ENCODE assay signal across 19 cellular contexts in genomic region chr2:110125292-110125691, GRCh38. TPM values are rescaled to one million over a fixed set of nuclear protein-coding genes. Genes with fewer than 3 reads are reported as not detected.
DNase-seq lines count a peak whose midpoint lies in the region; TF ChIP-seq lines count a peak whose summit lies in the region.
"Had no signal": no experiment of that assay in that cellular context is flagged by ENCODE, and none has a peak within 500 bp of the region (broad histone marks: within the 10 kb centered on the region; RNA-seq: fewer than 3 reads in every experiment).

No MANE protein-coding gene starts in this region.

- no peak overlapping the region for H3K4me3 ChIP-seq in smooth muscle cell
- no peak overlapping the region for H3K4me3 ChIP-seq in hepatocyte
- H3K4me3 ChIP-seq: cardiac muscle cell, prostate gland, stomach had no signal

- H3F3A ChIP-seq in smooth muscle cell (ENCODE audit: low read depth), result no peaks in the 10 kb centered on the region

- H3K9me3 ChIP-seq in smooth muscle cell (replicated peaks; ENCODE audit: low read depth), result no peaks in the 10 kb centered on the region
- no peaks in the 10 kb centered on the region for H3K9me3 ChIP-seq in hepatocyte (ENCODE audit: low read depth)
- H3K9me3 ChIP-seq: prostate gland, stomach had no signal

- H3K27me3 ChIP-seq in smooth muscle cell (ENCODE audit: low read depth) (peaks cover 7% of the 10 kb centered on the region), hepatocyte (no peaks in the 10 kb centered on the region)

- POLR2A ChIA-PET in RWPE1 (lab: Yijun Ruan, JAX; ENCODE audit: low non-redundant PET), result no interaction called here

- H3K4me1 ChIP-seq in smooth muscle cell (ENCODE audit: low read depth) (peaks cover 8% of the 10 kb centered on the region), hepatocyte (ENCODE audit: insufficient read depth) (no peaks in the 10 kb centered on the region)
- H3K4me1 ChIP-seq: prostate gland, stomach had no signal

- H2AFZ ChIP-seq in smooth muscle cell (ENCODE audit: low read depth), result no peak overlapping the region
- no peak overlapping the region for H2AFZ ChIP-seq in hepatocyte

- no peak overlapping the region for H3K9ac ChIP-seq in smooth muscle cell (ENCODE audit: low read depth)

- peak overlapping the region; percentile 77 for H3K27ac Mint-ChIP-seq in HFFc6
- H3K27ac Mint-ChIP-seq in endothelial cell (ENCODE audit: unreplicated experiment), result no peak overlapping the region
- H3K27ac Mint-ChIP-seq: activated naive CD8-positive, alpha-beta T cell treated with anti-CD3 and anti-CD28 coated beads, Interleukin-2, amount 10 ng/mL, durations not matched to agents 7 days and 5 days; dendritic cell treated with granulocyte-macrophage colony-stimulating factor and Interleukin-4, amounts not matched to agents 40 ng/mL and 50 ng/mL, for 4 days; H9 had no signal

- no peaks in the 10 kb centered on the region for H3K9me2 ChIP-seq in hepatocyte (replicated peaks; ENCODE audit: insufficient read depth)

- peak overlapping the region; percentile 54 for H3K4me2 ChIP-seq in smooth muscle cell
- H3K4me2 ChIP-seq in hepatocyte, result no peak overlapping the region

- no peaks in the 10 kb centered on the region for H3K9me3 Mint-ChIP-seq in HFFc6
- H3K9me3 Mint-ChIP-seq in endothelial cell (ENCODE audit: unreplicated experiment), result no peaks in the 10 kb centered on the region
- H3K9me3 Mint-ChIP-seq: activated naive CD8-positive, alpha-beta T cell treated with anti-CD3 and anti-CD28 coated beads, Interleukin-2, amount 10 ng/mL, durations not matched to agents 7 days and 5 days; dendritic cell treated with granulocyte-macrophage colony-stimulating factor and Interleukin-4, amounts not matched to agents 40 ng/mL and 50 ng/mL, for 4 days; H9; neural crest cell had no signal

- TF ChIP-seq CTCF in HFFc6 (IDR thresholded peaks at IDR 0.05), result no peak
- TF ChIP-seq CTCF in VCaP (conservative IDR thresholded peaks at IDR 0.05), result no peak
- TF ChIP-seq CTCF in smooth muscle cell (IDR thresholded peaks at IDR 0.05; ENCODE audit: borderline replicate concordance, insufficient read depth, poor library complexity, severe bottlenecking), result no peak
- no peak for TF ChIP-seq CTCF in hepatocyte (IDR thresholded peaks at IDR 0.05; ENCODE audit: poor library complexity)
- no peak for TF ChIP-seq CTCF in endothelial cell (IDR thresholded peaks at IDR 0.05; ENCODE audit: unreplicated experiment)
- no peak for TF ChIP-seq CTCF in RWPE1 (conservative IDR thresholded peaks at IDR 0.05; ENCODE audit: low read depth)

- H3K79me2 ChIP-seq in smooth muscle cell (ENCODE audit: low read depth), result no peaks in the 10 kb centered on the region
- no peaks in the 10 kb centered on the region for H3K79me2 ChIP-seq in hepatocyte

- H3K27ac ChIP-seq in VCaP, result peak overlapping the region; percentile 16; the same call in 1 of the 2 replicates
- H3K27ac ChIP-seq in smooth muscle cell (ENCODE audit: low read depth), result peak overlapping the region; percentile 54
- H3K27ac ChIP-seq in hepatocyte, result no peak overlapping the region
- no peak overlapping the region for H3K27ac ChIP-seq in RWPE1
- H3K27ac ChIP-seq: cardiac muscle cell, stomach had no signal

- H3K4me3 Mint-ChIP-seq in HFFc6 (peak overlapping the region; percentile 45; the same call in 1 of the 2 replicates), endothelial cell (ENCODE audit: unreplicated experiment) (no peak overlapping the region)
- H3K4me3 Mint-ChIP-seq: activated naive CD8-positive, alpha-beta T cell treated with anti-CD3 and anti-CD28 coated beads, Interleukin-2, amount 10 ng/mL, durations not matched to agents 7 days and 5 days; dendritic cell treated with granulocyte-macrophage colony-stimulating factor and Interleukin-4, amounts not matched to agents 40 ng/mL and 50 ng/mL, for 4 days; H9; neural crest cell had no signal

- H3K36me3 Mint-ChIP-seq in HFFc6 (ENCODE audit: low read depth) (no peaks in the 10 kb centered on the region), endothelial cell (ENCODE audit: low read depth, unreplicated experiment) (no peaks in the 10 kb centered on the region)
- H3K36me3 Mint-ChIP-seq: activated naive CD8-positive, alpha-beta T cell treated with anti-CD3 and anti-CD28 coated beads, Interleukin-2, amount 10 ng/mL, durations not matched to agents 7 days and 5 days had no signal

- no peaks in the 10 kb centered on the region for H4K20me1 ChIP-seq in smooth muscle cell (ENCODE audit: low read depth)
- H4K20me1 ChIP-seq in hepatocyte (ENCODE audit: insufficient read depth, poor library complexity, severe bottlenecking), result no peaks in the 10 kb centered on the region

- CTCF ChIA-PET in RWPE1 (lab: Yijun Ruan, JAX), result no interaction called here

- H3K4me1 Mint-ChIP-seq in HFFc6 (ENCODE audit: low read depth) (peaks cover 33% of the 10 kb centered on the region), endothelial cell (ENCODE audit: unreplicated experiment) (peaks cover 8% of the 10 kb centered on the region)

- WGBS in smooth muscle cell (ENCODE audit: low lambda C conversion rate), result 53% methylated on average over 3 of the region's 3 CpGs
- WGBS in hepatocyte (ENCODE audit: low lambda C conversion rate, missing lambda C conversion rate), result 77% methylated on average over 3 of the region's 3 CpGs

- DNase-seq in HFFc6, result peak; percentile 32
- DNase-seq in fibroblast of peridontal ligament (ENCODE audit: extremely low read depth), result peak; percentile 46
- no peak for DNase-seq in smooth muscle cell (lab: John Stamatoyannopoulos, UW; ENCODE audit: unreplicated experiment)
- DNase-seq in hepatocyte (ENCODE audit: low spot score), result no peak
- no peak for DNase-seq in endothelial cell (ENCODE audit: low spot score)
- DNase-seq in RWPE1 (ENCODE audit: low spot score), result no peak
- DNase-seq: activated naive CD8-positive, alpha-beta T cell treated with anti-CD3 and anti-CD28 coated beads, Interleukin-2, amount 10 ng/mL, durations not matched to agents 7 days and 5 days; H9; NCI-H1417 treated with DMSO at 0.1 percent for 48 hours; NCI-H510A; NK-92 treated with Interleukin-12 subunit alpha and Interleukin-12 subunit beta, amount 100 ng/mL, for 24 hours; RPMI8226; stimulated activated CD4-positive, alpha-beta T cell treated with anti-CD3 and anti-CD28 coated beads, Interleukin-4, amount 100 ng/mL, for 1 hour; stomach had no signal

- H3K36me3 ChIP-seq in smooth muscle cell (ENCODE audit: low read depth), result no peaks in the 10 kb centered on the region
- no peaks in the 10 kb centered on the region for H3K36me3 ChIP-seq in hepatocyte (replicated peaks; ENCODE audit: insufficient read depth, low read depth)
- H3K36me3 ChIP-seq: cardiac muscle cell, prostate gland had no signal

- H3K27me3 Mint-ChIP-seq in HFFc6 (ENCODE audit: insufficient read depth) (no peaks in the 10 kb centered on the region; the same call in 1 of the 2 replicates), endothelial cell (ENCODE audit: unreplicated experiment) (peaks cover 6% of the 10 kb centered on the region)
- H3K27me3 Mint-ChIP-seq: activated naive CD8-positive, alpha-beta T cell treated with anti-CD3 and anti-CD28 coated beads, Interleukin-2, amount 10 ng/mL, durations not matched to agents 7 days and 5 days; dendritic cell treated with granulocyte-macrophage colony-stimulating factor and Interleukin-4, amounts not matched to agents 40 ng/mL and 50 ng/mL, for 4 days had no signal

RNA-seq across cellular contexts. Expression of gene MALL, which starts 9.7 kb away (rescaled TPM):
- total RNA-seq in HFFc6 (2021; fragmentation: NEBNext Ultra II Directional; extraction: Animal tissue kit (Norgen Biotek cat#: 25700)), result 10 to 100 TPM; 23.7 to 40.9 (median 28.5) TPM
- 2.2 and 4.4 TPM in 2 replicates for total RNA-seq in smooth muscle cell
- polyA plus RNA-seq in smooth muscle cell, result 3.4 and 4.2 TPM in 2 replicates
- total RNA-seq in hepatocyte, result 30.8 and 36.0 TPM in 2 replicates
- polyA plus RNA-seq in hepatocyte, result 40.1 and 55.7 TPM in 2 replicates
- 2.6 TPM for total RNA-seq in endothelial cell (ENCODE audit: unreplicated experiment)
- total RNA-seq: activated naive CD8-positive, alpha-beta T cell treated with anti-CD3 and anti-CD28 coated beads, Interleukin-2, amount 10 ng/mL, durations not matched to agents 7 days and 5 days had no signal
- polyA plus RNA-seq: cardiac muscle cell had no signal

Comparison
In these comparisons a context has a peak if more than half of its experiments do, and no peak if none do; other contexts are left out.
1. DNase-seq: peak in HFFc6 (single experiment) and fibroblast of peridontal ligament (single experiment); none in smooth muscle cell (single experiment), hepatocyte (single experiment), endothelial cell (single experiment) and RWPE1 (single experiment).
2. H3K27ac ChIP-seq: peak in VCaP (single experiment) and smooth muscle cell (single experiment); none in hepatocyte (single experiment) and RWPE1 (single experiment).